Comparison of ENCODE assay signal across 16 cellular contexts in genomic region chr22:49353185-49353584, GRCh38.
"Had no signal": no experiment of that assay in that cellular context is flagged by ENCODE, and none has a peak within 500 bp of the region (broad histone marks: within the 10 kb centered on the region; RNA-seq: fewer than 3 reads in every experiment).

No MANE protein-coding gene starts in this region.

- ATAC-seq: activated CD8-positive, alpha-beta T cell treated with anti-CD3 and anti-CD28 coated beads for 36 hours; activated T-cell treated with anti-CD3 and anti-CD28 coated beads, Interleukin-2, amount 50 U/mL, for 4 hours; foreskin keratinocyte; left lung; stimulated activated naive CD8-positive, alpha-beta T cell treated with anti-CD3 and anti-CD28 coated beads, Interleukin-15, Interleukin-2, amounts not matched to agents 100 U/mL and 50 U/mL, for 24 hours had no signal

- H3K4me3 ChIP-seq: adrenal gland, left lung had no signal

- H3K4me3 Mint-ChIP-seq: activated CD4-positive, alpha-beta T cell treated with anti-CD3 and anti-CD28 coated beads, Interleukin-2, amount 10 ng/mL, durations not matched to agents 24 days and 14 days; activated CD8-positive, alpha-beta T cell treated with anti-CD3 and anti-CD28 coated beads for 36 hours; activated naive CD4-positive, alpha-beta T cell treated with anti-CD3 and anti-CD28 coated beads, Interleukin-2, amount 50 U/mL, for 24 hours; activated T-cell treated with anti-CD3 and anti-CD28 coated beads, Interleukin-2, amount 50 U/mL, for 4 hours had no signal

- H3K27me3 ChIP-seq: adrenal gland, foreskin keratinocyte had no signal

- DNase-seq: activated CD4-positive, alpha-beta T cell treated with anti-CD3 and anti-CD28 coated beads, Interleukin-2, amount 10 ng/mL, durations not matched to agents 24 days and 14 days; activated CD4-positive, CD25-positive, alpha-beta regulatory T cell; activated CD8-positive, alpha-beta T cell treated with anti-CD3 and anti-CD28 coated beads for 36 hours; activated effector memory CD4-positive, alpha-beta T cell treated with Interleukin-2 at 50 U/mL for 16 hours; activated T-cell treated with anti-CD3 and anti-CD28 coated beads, Interleukin-2, amount 50 U/mL, for 4 hours; adrenal gland; foreskin keratinocyte; hypothalamus; mammary epithelial cell; occipital lobe; stimulated activated naive CD8-positive, alpha-beta T cell treated with anti-CD3 and anti-CD28 coated beads, Interleukin-15, Interleukin-2, amounts not matched to agents 100 U/mL and 50 U/mL, for 24 hours; SW 1271 had no signal

- H3K27ac ChIP-seq: adrenal gland, epithelial cell of prostate, foreskin keratinocyte, left lung had no signal

- H3K27ac Mint-ChIP-seq: activated CD4-positive, alpha-beta T cell treated with anti-CD3 and anti-CD28 coated beads, Interleukin-2, amount 10 ng/mL, durations not matched to agents 24 days and 14 days; activated CD8-positive, alpha-beta T cell treated with anti-CD3 and anti-CD28 coated beads for 36 hours; activated naive CD4-positive, alpha-beta T cell treated with anti-CD3 and anti-CD28 coated beads, Interleukin-2, amount 50 U/mL, for 24 hours; progenitor cell of endocrine pancreas had no signal

- H3K4me1 ChIP-seq: adrenal gland, foreskin keratinocyte, left lung had no signal

- H3K9me3 ChIP-seq: adrenal gland, left lung had no signal

- H3K9me3 Mint-ChIP-seq: activated CD4-positive, alpha-beta T cell treated with anti-CD3 and anti-CD28 coated beads, Interleukin-2, amount 10 ng/mL, durations not matched to agents 24 days and 14 days; activated CD8-positive, alpha-beta T cell treated with anti-CD3 and anti-CD28 coated beads for 36 hours; activated naive CD4-positive, alpha-beta T cell treated with anti-CD3 and anti-CD28 coated beads, Interleukin-2, amount 50 U/mL, for 24 hours; activated T-cell treated with anti-CD3 and anti-CD28 coated beads, Interleukin-2, amount 50 U/mL, for 4 hours had no signal

- H3K36me3 ChIP-seq: adrenal gland, left lung had no signal

- H3K4me1 Mint-ChIP-seq: activated CD4-positive, alpha-beta T cell treated with anti-CD3 and anti-CD28 coated beads, Interleukin-2, amount 10 ng/mL, durations not matched to agents 24 days and 14 days; activated naive CD4-positive, alpha-beta T cell treated with anti-CD3 and anti-CD28 coated beads, Interleukin-2, amount 50 U/mL, for 24 hours had no signal

- H3K36me3 Mint-ChIP-seq: activated naive CD4-positive, alpha-beta T cell treated with anti-CD3 and anti-CD28 coated beads, Interleukin-2, amount 50 U/mL, for 24 hours had no signal
